ENCODE assay signal across 1 cellular context in genomic region chr16:86831366-86831765, GRCh38.
TF ChIP-seq lines count a peak whose summit lies in the region.

No MANE protein-coding gene starts in this region.

TF ChIP-seq in HepG2, 621 proteins besides CTCF, POLR2A, EP300 and RAD21 (continued from another document):
- TF ChIP-seq STAG1 (CRISPR knock-in tag; IDR thresholded peaks at IDR 0.05), result peak; percentile 54; the same call in 1 of the 2 replicates
